In the genomic region with DNA sequence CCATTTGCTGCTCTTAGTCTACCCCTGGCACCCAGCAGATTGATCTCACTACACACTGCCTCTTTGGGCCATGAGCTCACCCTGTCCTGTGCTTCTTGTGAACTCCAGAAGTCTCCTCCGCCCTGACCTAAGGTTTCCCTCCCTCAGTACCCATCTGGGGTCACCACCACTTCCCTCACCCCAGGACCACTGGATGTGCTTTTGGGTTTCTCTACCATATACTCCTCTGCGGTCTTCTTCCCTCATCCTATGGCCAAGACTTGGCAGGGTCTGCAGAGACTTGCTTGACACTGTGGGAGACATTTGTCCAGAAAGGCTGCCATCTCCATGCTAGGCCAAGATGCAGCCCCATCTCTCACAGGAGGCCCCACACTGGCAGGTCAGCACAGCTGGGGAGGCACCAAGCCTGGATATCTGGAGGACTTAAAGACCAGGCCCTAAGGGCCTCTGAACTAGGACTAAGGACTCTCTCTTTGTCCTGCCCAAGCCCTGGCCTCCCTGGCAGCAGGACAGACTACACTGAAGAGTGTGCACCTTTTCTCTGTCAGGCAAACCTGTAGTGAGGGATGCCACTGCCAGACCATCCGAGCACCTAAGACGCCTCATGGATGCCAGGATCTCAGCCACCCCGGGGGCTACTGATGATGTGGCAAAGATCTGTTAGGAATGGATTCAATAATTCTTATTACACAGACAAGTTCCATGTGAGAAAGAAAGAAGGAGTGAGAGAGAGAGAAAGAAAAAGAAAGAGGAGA, we compare ENCODE assay signal across 23 cellular contexts.
"Had no signal": no experiment of that assay in that cellular context is flagged by ENCODE, and none has a peak within 500 bp of the region (broad histone marks: within the 10 kb centered on the region; RNA-seq: fewer than 3 reads in every experiment).

No MANE protein-coding gene starts in this region.

- H3K4me1 ChIP-seq: gastrocnemius medialis, left lung, right lobe of liver, tibial nerve, upper lobe of left lung, uterus had no signal

- H3K4me1 Mint-ChIP-seq: naive thymus-derived CD4-positive, alpha-beta T cell; nephron; stimulated activated naive B cell treated with anti-CD40 and anti-IgM and Interleukin-4, amounts not matched to agents 10 μg/mL and 1 μg/mL and 100 μg/mL, for 72 hours had no signal

- H3K27me3 ChIP-seq: ovary, right lobe of liver, upper lobe of left lung, uterus had no signal

- H3K4me3 ChIP-seq: gastrocnemius medialis, left lung, ovary, right lobe of liver, thoracic aorta, tibial nerve, upper lobe of left lung, uterus had no signal

- H3K27ac Mint-ChIP-seq: effector memory CD8-positive, alpha-beta T cell; naive thymus-derived CD4-positive, alpha-beta T cell; nephron; stimulated activated naive B cell treated with anti-CD40 and anti-IgM and Interleukin-4, amounts not matched to agents 10 μg/mL and 1 μg/mL and 100 μg/mL, for 72 hours; stimulated activated naive CD8-positive, alpha-beta T cell treated with anti-CD3 and anti-CD28 coated beads, Interleukin-15, Interleukin-2, amounts not matched to agents 100 ng/mL and 50 ng/mL, for 24 hours had no signal

- H3K4me3 Mint-ChIP-seq: effector memory CD8-positive, alpha-beta T cell; naive thymus-derived CD4-positive, alpha-beta T cell; nephron; stimulated activated naive B cell treated with anti-CD40 and anti-IgM and Interleukin-4, amounts not matched to agents 10 μg/mL and 1 μg/mL and 100 μg/mL, for 72 hours; stimulated activated naive CD8-positive, alpha-beta T cell treated with anti-CD3 and anti-CD28 coated beads, Interleukin-15, Interleukin-2, amounts not matched to agents 100 ng/mL and 50 ng/mL, for 24 hours had no signal

- H3K9me3 Mint-ChIP-seq: effector memory CD8-positive, alpha-beta T cell; naive thymus-derived CD4-positive, alpha-beta T cell; nephron; stimulated activated naive B cell treated with anti-CD40 and anti-IgM and Interleukin-4, amounts not matched to agents 10 μg/mL and 1 μg/mL and 100 μg/mL, for 72 hours; stimulated activated naive CD8-positive, alpha-beta T cell treated with anti-CD3 and anti-CD28 coated beads, Interleukin-15, Interleukin-2, amounts not matched to agents 100 ng/mL and 50 ng/mL, for 24 hours had no signal

- ATAC-seq: effector memory CD8-positive, alpha-beta T cell; gastrocnemius medialis; left lung; naive thymus-derived CD4-positive, alpha-beta T cell; right lobe of liver; stimulated activated naive B cell treated with anti-CD40 and anti-IgM and Interleukin-4, amounts not matched to agents 10 μg/mL and 1 μg/mL and 100 μg/mL, for 72 hours had no signal

- H3K36me3 ChIP-seq: gastrocnemius medialis, left lung, ovary, right lobe of liver, thoracic aorta, tibial nerve, upper lobe of left lung, uterus had no signal

- H3K27ac ChIP-seq: gastrocnemius medialis, left lung, ovary, right lobe of liver, thoracic aorta, tibial nerve, upper lobe of left lung, uterus had no signal

- H3K36me3 Mint-ChIP-seq: naive thymus-derived CD4-positive, alpha-beta T cell; stimulated activated naive B cell treated with anti-CD40 and anti-IgM and Interleukin-4, amounts not matched to agents 10 μg/mL and 1 μg/mL and 100 μg/mL, for 72 hours had no signal

- H3K9me3 ChIP-seq: gastrocnemius medialis, left lung, ovary, right lobe of liver, thoracic aorta, tibial nerve, upper lobe of left lung, uterus had no signal

- DNase-seq: cortex of kidney; effector memory CD8-positive, alpha-beta T cell; foreskin fibroblast; gastrocnemius medialis; kidney; left lung; mesenchymal stem cell; midbrain; naive thymus-derived CD4-positive, alpha-beta T cell; nucleus accumbens; ovary; retina; right lobe of liver; small intestine; stimulated activated CD4-positive, alpha-beta T cell treated with anti-CD3 and anti-CD28 coated beads, Interleukin-15, amount 100 ng/mL, for 24 hours; stimulated activated CD4-positive, alpha-beta T cell treated with anti-CD3 and anti-CD28 coated beads, Interleukin-2, amount 100 ng/mL, for 48 hours; stimulated activated naive B cell treated with anti-CD40 and anti-IgM and Interleukin-4, amounts not matched to agents 10 μg/mL and 1 μg/mL and 100 μg/mL, for 72 hours; upper lobe of left lung; uterus had no signal
